Comparison of ENCODE assay signal across 12 cellular contexts in genomic region chr20:59604770-59605665, GRCh38. TPM values are rescaled to one million over a fixed set of nuclear protein-coding genes. Genes with fewer than 3 reads are reported as not detected.
DNase-seq lines count a peak whose midpoint lies in the region; ATAC-seq and TF ChIP-seq lines count a peak whose summit lies in the region.
"Had no signal": no experiment of that assay in that cellular context is flagged by ENCODE, and none has a peak within 500 bp of the region (broad histone marks: within the 10 kb centered on the region; RNA-seq: fewer than 3 reads in every experiment).

No MANE protein-coding gene starts in this region.

- H3K79me2 ChIP-seq in SK-N-SH (ENCODE audit: insufficient read depth), result no peaks in the 10 kb centered on the region

- WGBS in SK-N-SH (ENCODE audit: low lambda C conversion rate), result 3% methylated on average over 18 of the region's 92 CpGs
- 0 to 2% (median 1%) methylated on average over 50 to 92 of the region's 92 CpGs for WGBS in heart left ventricle, 4 donors

- H3K36me3 ChIP-seq in ES-I3 (ENCODE audit: insufficient read depth, low read length) (no peaks in the 10 kb centered on the region), SK-N-SH (replicated peaks in 1 of 2; ENCODE audit: control insufficient read depth in 1 of 2, insufficient read depth in 2 of 2, low read length in 1 of 2) (no peaks in the 10 kb centered on the region), heart left ventricle (no peaks in the 10 kb centered on the region), neuron (ENCODE audit: insufficient read depth, low read length) (no peaks in the 10 kb centered on the region)
- H3K36me3 ChIP-seq: SJSA1 had no signal

- H3K9me3 ChIP-seq in ES-I3 (ENCODE audit: control insufficient read depth, insufficient read depth, low read length) (no peaks in the 10 kb centered on the region), SK-N-SH (no peaks in the 10 kb centered on the region), heart left ventricle (no peaks in the 10 kb centered on the region), neuron (ENCODE audit: low read length) (no peaks in the 10 kb centered on the region)
- H3K9me3 ChIP-seq: SJSA1 had no signal

- peak overlapping the region in 1 of 2 experiments; percentile 47; a peak in 2 of 4 replicates for H3K4me3 ChIP-seq in SK-N-SH (ENCODE audit: low read depth in 2 of 2, low read length in 1 of 2)
- H3K4me3 ChIP-seq in heart left ventricle, result peak overlapping the region in 11 of 12 donors; percentile 14 to 49 (median 35)
- peak overlapping the region; percentile 23 for H3K4me3 ChIP-seq in neuron (ENCODE audit: low read length)
- H3K4me3 ChIP-seq: SJSA1 had no signal

- intact Hi-C loops in heart left ventricle (cut with DNase I), result loop anchor here in 1 of 10 donors (5.0 kb wide), 1 partner anchor 102 kb away; no protein-coding TSS in a partner anchor

- TF ChIP-seq POLR2A in heart left ventricle (IDR thresholded peaks at IDR 0.05), result no peak

- CTCF ChIA-PET in SK-N-SH (lab: Yijun Ruan, JAX), result interaction anchor here (1.4 to 10.7 kb wide), 3 partner anchors 25 to 145 kb away, joined by 5 to 190 read pairs (median 17); no protein-coding TSS in a partner anchor

- H3K9ac ChIP-seq in ES-I3 (ENCODE audit: low read depth, low read length) (peak overlapping the region; percentile 42; the same call in 1 of the 2 replicates), SK-N-SH (no peak overlapping the region)

- H4K20me1 ChIP-seq in SK-N-SH (ENCODE audit: insufficient read depth), result no peaks in the 10 kb centered on the region

- H3K4me1 ChIP-seq in ES-I3 (ENCODE audit: insufficient read depth, low read length), result no peaks in the 10 kb centered on the region
- H3K4me1 ChIP-seq in SK-N-SH (ENCODE audit: control insufficient read depth in 1 of 2, insufficient read depth in 2 of 2, low read depth in 1 of 2, low read length in 1 of 2), result peaks cover 0 to 3% of the 10 kb centered on the region in 2 experiments; a peak in 1 of 4 replicates
- H3K4me1 ChIP-seq in heart left ventricle, result peaks cover 0 to 19% (median 0%) of the 10 kb centered on the region in 12 donors
- H3K4me1 ChIP-seq in neuron (ENCODE audit: insufficient read depth, low read length), result no peaks in the 10 kb centered on the region
- H3K4me1 ChIP-seq: SJSA1 had no signal

- H3K27ac ChIP-seq in SK-N-SH (ENCODE audit: low read depth in 2 of 2, low read length in 1 of 2) (peak overlapping the region in 1 of 2 experiments; percentile 50; a peak in 2 of 4 replicates), heart left ventricle (no peak overlapping the region)
- H3K27ac ChIP-seq: SJSA1 had no signal

- no peak for TF ChIP-seq EP300 in SK-N-SH (IDR thresholded peaks at IDR 0.05; ENCODE audit: borderline replicate concordance in 1 of 2, low read depth in 1 of 2, low read length in 1 of 2)

- no peaks in the 10 kb centered on the region for H3K9me2 ChIP-seq in SK-N-SH

- H3F3A ChIP-seq in SK-N-SH (replicated peaks; ENCODE audit: insufficient read depth), result no peaks in the 10 kb centered on the region

- H3K4me2 ChIP-seq in SK-N-SH, result no peak overlapping the region

- ATAC-seq in heart left ventricle (peak in 2 of 4 donors; percentile 36 to 72), GM18873 (IDR thresholded peaks at IDR 0.05; ENCODE audit: low FRiP score, unreplicated experiment) (no peak), HG03342 (IDR thresholded peaks at IDR 0.05; ENCODE audit: unreplicated experiment) (no peak)
- ATAC-seq: stimulated activated effector memory CD8-positive, alpha-beta T cell treated with anti-CD3 and anti-CD28 coated beads, Interleukin-12 subunit alpha, Interleukin-12 subunit beta, amount 100 ng/mL, for 72 hours had no signal

- H3K27me3 ChIP-seq in SK-N-SH (ENCODE audit: insufficient read depth) (peaks cover 16% of the 10 kb centered on the region), heart left ventricle (peaks cover 12 to 85% (median 59%) of the 10 kb centered on the region in 9 donors), neuron (ENCODE audit: insufficient read depth, low read length) (peaks cover 57% of the 10 kb centered on the region)

- no peak overlapping the region for H2AFZ ChIP-seq in SK-N-SH (ENCODE audit: low read depth)
- no peak overlapping the region for H2AFZ ChIP-seq in neuron (ENCODE audit: low read depth, low read length)

- DNase-seq in SK-N-SH (peak; percentile 84), heart left ventricle (peak in 1 of 5 donors; percentile 8), AML-193 (lab: John Stamatoyannopoulos, UW) (no peak), pons (ENCODE audit: low spot score) (no peak)
- DNase-seq: activated gamma-delta T cell, NCI-H446 treated with DMSO at 0.1 percent for 48 hours had no signal

- POLR2A ChIA-PET in SK-N-SH (lab: Yijun Ruan, JAX), result interaction anchor here (0.6 to 1.4 kb wide), 7 partner anchors 8 to 155 kb away, joined by 3 to 7 read pairs (median 3); no protein-coding TSS in a partner anchor

- TF ChIP-seq CTCF in SK-N-SH (IDR thresholded peaks at IDR 0.05) (no peak), heart left ventricle (IDR thresholded peaks at IDR 0.05) (no peak)

- TF ChIP-seq RAD21 in SK-N-SH (IDR thresholded peaks at IDR 0.05; ENCODE audit: low read length), result no peak

TF ChIP-seq in SK-N-SH, 30 proteins besides CTCF, POLR2A, EP300 and RAD21:
- TF ChIP-seq PBX3 (IDR thresholded peaks at IDR 0.05) (no peak), MXI1 (IDR thresholded peaks at IDR 0.05; ENCODE audit: low read depth, low read length) (0 out of 2 replicates have a peak, but pooled peaks have one; percentile 7)

RNA-seq across cellular contexts. Expression of gene PHACTR3, which starts 0.7 kb away (rescaled TPM):
- polyA plus RNA-seq in SK-N-SH (2012; rRNA removed), result 0.10 and 0.18 TPM in 2 replicates
- 0.19 and 0.28 TPM in 2 replicates for polyA plus RNA-seq in SK-N-SH (2012; cell fraction: cytosol; rRNA removed)
- 0.05 and 0.10 TPM in 2 replicates for polyA plus RNA-seq in SK-N-SH (2012; cell fraction: nucleus; rRNA removed)
- 10 to 100 TPM in 1 of 9 donors, 1 to 10 TPM in 6, under 1 TPM in 2; 0.59 to 14.6 (median 4.3) TPM for total RNA-seq in heart left ventricle
- 1 to 10 TPM in 1 of 2 donors, under 1 TPM in 1; 0.19 to 3.5 TPM for polyA plus RNA-seq in heart left ventricle
- total RNA-seq: SJSA1 had no signal
